In genomic region chr3:129597792-129598381, GRCh38 we compare ENCODE assay signal across 12 cellular contexts. TPM values are rescaled to one million over a fixed set of nuclear protein-coding genes. Genes with fewer than 3 reads are reported as not detected.
A peak's percentile ranks its signal among the peaks of the same experiment; 100 is the strongest.
DNase-seq lines count a peak whose midpoint lies in the region; ATAC-seq and TF ChIP-seq lines count a peak whose summit lies in the region.
"Had no signal": no experiment of that assay in that cellular context is flagged by ENCODE, and none has a peak within 500 bp of the region (broad histone marks: within the 10 kb centered on the region; RNA-seq: fewer than 3 reads in every experiment).

No MANE protein-coding gene starts in this region.

- H3K9me3 ChIP-seq in liver (ENCODE audit: control insufficient read depth in 4 of 4, low read length in 3 of 4) (no peaks in the 10 kb centered on the region), testis (no peaks in the 10 kb centered on the region)

- H3K4me3 ChIP-seq in liver (ENCODE audit: low read depth in 1 of 3, low read length in 3 of 3) (no peak overlapping the region), testis (no peak overlapping the region)

- WGBS in liver, result 72% methylated on average over 12 of the region's 12 CpGs
- whole genome bisulfite sequencing in testis, 2 donors, result 46 to 52% methylated on average over 6 to 12 of the region's 12 CpGs

- H3K4me1 ChIP-seq in liver (ENCODE audit: control insufficient read depth in 4 of 4, insufficient read depth in 4 of 4, low read length in 3 of 4) (peaks cover 8 to 53% (median 28%) of the 10 kb centered on the region in 4 donors), testis (peaks cover 74% of the 10 kb centered on the region)

- TF ChIP-seq CTCF in brain (conservative IDR thresholded peaks at IDR 0.05) (no peak), liver (IDR thresholded peaks at IDR 0.05; ENCODE audit: low read depth, low read length, missing input control) (no peak), testis (IDR thresholded peaks at IDR 0.05) (no peak)

- ATAC-seq in HG03565 (IDR thresholded peaks at IDR 0.05; ENCODE audit: unreplicated experiment) (no peak), HG02981 (IDR thresholded peaks at IDR 0.05; ENCODE audit: unreplicated experiment) (no peak)
- ATAC-seq: HCT116 had no signal

- intact Hi-C loops in testis (cut with DNase I; ENCODE audit: low total_unique reads), result no loop called here

- H3K36me3 Mint-ChIP-seq in brain, result no peaks in the 10 kb centered on the region

- TF ChIP-seq RAD21 in liver (IDR thresholded peaks at IDR 0.05), result no peak

- peaks cover 89% of the 10 kb centered on the region for H3K4me1 Mint-ChIP-seq in brain

- H3K27me3 ChIP-seq in liver (ENCODE audit: control insufficient read depth in 4 of 4, insufficient read depth in 4 of 4, low read length in 3 of 4) (no peaks in the 10 kb centered on the region), testis (no peaks in the 10 kb centered on the region)

- H3K27ac Mint-ChIP-seq in brain, result peak overlapping the region; percentile 59 to 87 (median 72)

- TF ChIP-seq POLR2A in testis (IDR thresholded peaks at IDR 0.05), result no peak

- H3K9ac ChIP-seq in liver (ENCODE audit: low read depth in 1 of 2, low read length in 2 of 2), result no peak overlapping the region

- peaks cover 5% of the 10 kb centered on the region for H3K27me3 Mint-ChIP-seq in brain

- DNase-seq in NCI-H2171 treated with DMSO at 0.1 percent for 48 hours (lab: John Stamatoyannopoulos, UW) (peak; percentile 33), NCI-H2171 (lab: John Stamatoyannopoulos, UW) (no peak), testis (no peak), SKM-1 (lab: John Stamatoyannopoulos, UW; ENCODE audit: unreplicated experiment) (no peak)
- DNase-seq: activated CD4-positive, alpha-beta T cell treated with anti-CD3 and anti-CD28 coated beads for 4 hours; NK-92 treated with Interleukin-12 subunit alpha and Interleukin-12 subunit beta, amount 100 ng/mL, for 24 hours had no signal

- H3K36me3 ChIP-seq in liver (ENCODE audit: control insufficient read depth in 4 of 4, insufficient read depth in 3 of 4, low read depth in 1 of 4, low read length in 3 of 4) (no peaks in the 10 kb centered on the region), testis (ENCODE audit: low read depth, missing control alignments) (no peaks in the 10 kb centered on the region)

- H3K27ac ChIP-seq in liver (ENCODE audit: low read depth in 1 of 2, low read length in 2 of 2) (peak overlapping the region; percentile 75 to 78), testis (peak overlapping the region; percentile 68 to 86)

- peaks cover 0 to 6% (median 0%) of the 10 kb centered on the region in 5 experiments for H3K9me3 Mint-ChIP-seq in brain

- peak overlapping the region in 3 of 5 experiments; percentile 9 to 28 (median 23) for H3K4me3 Mint-ChIP-seq in brain

TF ChIP-seq in liver, 16 proteins besides CTCF, POLR2A, EP300 and RAD21:
- no peak for TF ChIP-seq HNF4A (conservative IDR thresholded peaks at IDR 0.05)

RNA-seq across cellular contexts. Expression of gene PLXND1, which starts 8.6 kb away (rescaled TPM):
- polyA plus RNA-seq in brain (ENCODE audit: insufficient read depth, low read depth, low replicate concordance) (151 TPM), liver (10 to 100 TPM; 10.4 to 26.2 TPM), testis (ENCODE audit: insufficient read depth, low read depth, low replicate concordance) (69.2 TPM)
- total RNA-seq in liver (10 to 100 TPM; 39.4 to 50.2 TPM), testis (10 to 100 TPM; 50.2 to 87.8 TPM)

RNA-seq across cellular contexts. Expression of gene H1-8, which starts 54.9 kb away (rescaled TPM):
- not detected for polyA plus RNA-seq in brain (ENCODE audit: insufficient read depth, low read depth, low replicate concordance)
- total RNA-seq in liver, result not detected
- not detected for polyA plus RNA-seq in liver
- total RNA-seq in testis, result 1 to 10 TPM; 4.2 to 4.8 TPM
- polyA plus RNA-seq in testis (ENCODE audit: insufficient read depth, low read depth, low replicate concordance), result 8.6 TPM
- total RNA-seq: HT-29 had no signal
